Comparison of ENCODE assay signal across 8 cellular contexts in genomic region chr9:33139421-33140228, GRCh38. TPM values are rescaled to one million over a fixed set of nuclear protein-coding genes. Genes with fewer than 3 reads are reported as not detected.
DNase-seq lines count a peak whose midpoint lies in the region; ATAC-seq, FAIRE-seq and TF ChIP-seq lines count a peak whose summit lies in the region.

No MANE protein-coding gene starts in this region.

- no peak overlapping the region for H3K9ac ChIP-seq in keratinocyte (ENCODE audit: control insufficient read depth, extremely low read depth, insufficient read depth, low read length)

- H3K27me3 Mint-ChIP-seq in activated naive CD8-positive, alpha-beta T cell treated with anti-CD3 and anti-CD28 coated beads, Interleukin-2, amount 50 U/mL, for 24 hours = no peaks in the 10 kb centered on the region

- peak; percentile 49 for DNase-seq in SKM-1 treated with dmso at 0.1 percent for 144 hours (lab: John Stamatoyannopoulos, UW; ENCODE audit: unreplicated experiment)
- DNase-seq in SKM-1 (lab: John Stamatoyannopoulos, UW; ENCODE audit: unreplicated experiment) = no peak
- no peak for DNase-seq in activated naive CD8-positive, alpha-beta T cell treated with anti-CD3 and anti-CD28 coated beads, Interleukin-2, amount 50 U/mL, for 24 hours
- no peak for DNase-seq in keratinocyte (ENCODE audit: low read depth, low spot score)
- DNase-seq in stimulated activated CD8-positive, alpha-beta memory T cell treated with anti-CD3 and anti-CD28 coated beads, Interleukin-4, amount 100 ng/mL, for 48 hours = peak; percentile 22
- DNase-seq in pons (ENCODE audit: low spot score) = no peak
- no peak for DNase-seq in medulla oblongata (ENCODE audit: extremely low spot score)

- TF ChIP-seq CTCF in keratinocyte (optimal IDR thresholded peaks at IDR 0.05 in 1 of 3, IDR thresholded peaks at IDR 0.05 in 1 of 3, conservative IDR thresholded peaks at IDR 0.05 in 1 of 3; ENCODE audit: extremely low read depth in 1 of 3, insufficient read depth in 2 of 3, low read length in 3 of 3) = no peak

- H3K4me1 ChIP-seq in keratinocyte (ENCODE audit: control insufficient read depth, extremely low read depth, insufficient read depth, low read length) = peaks cover 35% of the 10 kb centered on the region

- H3K27me3 ChIP-seq in keratinocyte (ENCODE audit: control insufficient read depth, extremely low read depth, insufficient read depth, low read length) = no peaks in the 10 kb centered on the region

- H3K79me2 ChIP-seq in keratinocyte (ENCODE audit: control insufficient read depth, insufficient read depth, low read length) = peaks cover 88% of the 10 kb centered on the region

- no peaks in the 10 kb centered on the region for H3K9me3 Mint-ChIP-seq in activated naive CD8-positive, alpha-beta T cell treated with anti-CD3 and anti-CD28 coated beads, Interleukin-2, amount 50 U/mL, for 24 hours

- ATAC-seq in activated naive CD8-positive, alpha-beta T cell treated with anti-CD3 and anti-CD28 coated beads, Interleukin-2, amount 50 U/mL, for 24 hours = no peak
- no peak for ATAC-seq in GM18907 (IDR thresholded peaks at IDR 0.05; ENCODE audit: unreplicated experiment)

- peaks cover 21% of the 10 kb centered on the region for H3K36me3 Mint-ChIP-seq in activated naive CD8-positive, alpha-beta T cell treated with anti-CD3 and anti-CD28 coated beads, Interleukin-2, amount 50 U/mL, for 24 hours (ENCODE audit: low read depth)

- H3K27ac Mint-ChIP-seq in activated naive CD8-positive, alpha-beta T cell treated with anti-CD3 and anti-CD28 coated beads, Interleukin-2, amount 50 U/mL, for 24 hours = peak overlapping the region; percentile 59

- peaks cover 9 to 12% of the 10 kb centered on the region in 2 experiments for H3K36me3 ChIP-seq in keratinocyte (ENCODE audit: control insufficient read depth in 2 of 2, extremely low read depth in 1 of 2, insufficient read depth in 2 of 2, low read length in 2 of 2)

- peak overlapping the region; percentile 3 for H3K4me3 Mint-ChIP-seq in activated naive CD8-positive, alpha-beta T cell treated with anti-CD3 and anti-CD28 coated beads, Interleukin-2, amount 50 U/mL, for 24 hours

- FAIRE-seq in keratinocyte (lab: Jason Lieb, UNC) = peak; percentile 5

- H4K20me1 ChIP-seq in keratinocyte (ENCODE audit: control insufficient read depth, extremely low read depth, insufficient read depth, low read length) = peaks cover 38% of the 10 kb centered on the region

- dilution Hi-C loops in keratinocyte (cut with MboI; ENCODE audit: extremely low pct_ligation_motif_present, low sequenced_read_pairs) = no loop called here

- H3K27ac ChIP-seq in keratinocyte (ENCODE audit: control insufficient read depth, insufficient read depth, low read length) = no peak overlapping the region

- H3K4me1 Mint-ChIP-seq in activated naive CD8-positive, alpha-beta T cell treated with anti-CD3 and anti-CD28 coated beads, Interleukin-2, amount 50 U/mL, for 24 hours = peaks cover 92% of the 10 kb centered on the region

- H2AFZ ChIP-seq in keratinocyte (ENCODE audit: control insufficient read depth, low read length) = no peak overlapping the region

- no peak overlapping the region for H3K4me2 ChIP-seq in keratinocyte (ENCODE audit: control insufficient read depth, extremely low read depth, insufficient read depth, low read depth, low read length)

- H3K9me3 ChIP-seq in keratinocyte (ENCODE audit: control insufficient read depth, low read depth, low read length) = no peaks in the 10 kb centered on the region

- no peak overlapping the region for H3K4me3 ChIP-seq in keratinocyte (ENCODE audit: control insufficient read depth in 2 of 3, extremely low read depth in 1 of 3, insufficient read depth in 2 of 3, low read depth in 1 of 3, low read length in 3 of 3)

- H3K9me1 ChIP-seq in keratinocyte (ENCODE audit: control insufficient read depth, extremely low read depth, insufficient read depth, low read length) = peaks cover 12% of the 10 kb centered on the region

RNA-seq across cellular contexts. Expression of gene B4GALT1, which starts 27.5 kb away (rescaled TPM):
- polyA plus RNA-seq in keratinocyte = 54.3 to 82.9 TPM (median 55.1 TPM) in 3 replicates
- 9.5 TPM for polyA plus RNA-seq in keratinocyte (2011; ENCODE audit: low read depth)
- 57.6 and 65.9 TPM in 2 replicates for polyA plus RNA-seq in keratinocyte (2011; cell fraction: cytosol; rRNA removed)
- 114 and 120 TPM in 2 replicates for polyA plus RNA-seq in keratinocyte (2011; cell fraction: nucleus; rRNA removed)
- polyA plus RNA-seq in keratinocyte (2012; ENCODE audit: low replicate concordance) = 60.2 and 84.0 TPM in 2 replicates
- 112 to 184 TPM (median 118 TPM) in 3 replicates for polyA minus RNA-seq in keratinocyte
- 89.8 TPM for polyA minus RNA-seq in keratinocyte (2011; cell fraction: cytosol; rRNA and poly(A)+ RNA removed)
- polyA minus RNA-seq in keratinocyte (2011; cell fraction: nucleus; rRNA and poly(A)+ RNA removed) = 109 and 160 TPM in 2 replicates

Comparison
In these comparisons a context has a peak if more than half of its experiments do, and no peak if none do; other contexts are left out.
1. DNase-seq: peak in SKM-1 treated with dmso at 0.1 percent for 144 hours (single experiment) and stimulated activated CD8-positive, alpha-beta memory T cell treated with anti-CD3 and anti-CD28 coated beads, Interleukin-4, amount 100 ng/mL, for 48 hours (single experiment); none in SKM-1 (single experiment), activated naive CD8-positive, alpha-beta T cell treated with anti-CD3 and anti-CD28 coated beads, Interleukin-2, amount 50 U/mL, for 24 hours (single experiment), keratinocyte (single experiment), pons (single experiment) and medulla oblongata (single experiment).